1 cellular context compared by ENCODE assay signal in genomic region chr15:69509131-69509530, GRCh38.
TF ChIP-seq lines count a peak whose summit lies in the region.

No MANE protein-coding gene starts in this region.

TF ChIP-seq in SK-N-SH, 30 proteins besides CTCF, POLR2A, EP300 and RAD21 (continued from another document):
- TF ChIP-seq REST (IDR thresholded peaks at IDR 0.05; ENCODE audit: low read depth, low read length) = no peak
- no peak for TF ChIP-seq NFIC (IDR thresholded peaks at IDR 0.05; ENCODE audit: borderline replicate concordance)
- TF ChIP-seq MAX (IDR thresholded peaks at IDR 0.05; ENCODE audit: low read depth) = no peak
- no peak for TF ChIP-seq ELF1 (IDR thresholded peaks at IDR 0.05)
- TF ChIP-seq USF2 (IDR thresholded peaks at IDR 0.05; ENCODE audit: borderline replicate concordance, low read depth, low read length) = no peak
